ENCODE assay signal across 11 cellular contexts in genomic region chr1:151238467-151238739, GRCh38. TPM values are rescaled to one million over a fixed set of nuclear protein-coding genes. Genes with fewer than 3 reads are reported as not detected.
A peak's percentile ranks its signal among the peaks of the same experiment; 100 is the strongest.
DNase-seq lines count a peak whose midpoint lies in the region; ATAC-seq and TF ChIP-seq lines count a peak whose summit lies in the region.
"Had no signal": no experiment of that assay in that cellular context is flagged by ENCODE, and none has a peak within 500 bp of the region (broad histone marks: within the 10 kb centered on the region; RNA-seq: fewer than 3 reads in every experiment).

No MANE protein-coding gene starts in this region.

- intact Hi-C loops in activated B cell treated with CpG ODN at 0.5 μM for 24 hours (cut with micrococcal nuclease): no loop called here

- H3K36me3 Mint-ChIP-seq in activated B cell treated with CpG ODN at 0.5 μM for 24 hours (ENCODE audit: low read depth): peaks cover 91% of the 10 kb centered on the region
- H3K36me3 Mint-ChIP-seq in stimulated activated naive B cell treated with anti-CD40 and anti-IgM and Interleukin-4, amounts not matched to agents 10 μg/mL and 1 μg/mL and 100 μg/mL, for 72 hours: peaks cover 58 to 63% of the 10 kb centered on the region in 2 donors

- no peak overlapping the region for H3K4me3 ChIP-seq in foreskin fibroblast (ENCODE audit: low read depth in 1 of 2, low read length in 2 of 2)

- CTCF ChIA-PET in activated B cell treated with CpG ODN at 0.5 μM for 24 hours (lab: Charles Lee): interaction anchor here (1.8 kb wide), 1 partner anchor 139 kb away, joined by 4 read pairs; no protein-coding TSS in a partner anchor

- H3K9me3 Mint-ChIP-seq in activated B cell treated with CpG ODN at 0.5 μM for 24 hours: no peaks in the 10 kb centered on the region
- H3K9me3 Mint-ChIP-seq in stimulated activated naive B cell treated with anti-CD40 and anti-IgM and Interleukin-4, amounts not matched to agents 10 μg/mL and 1 μg/mL and 100 μg/mL, for 72 hours: no peaks in the 10 kb centered on the region
- H3K9me3 Mint-ChIP-seq: stimulated activated naive CD8-positive, alpha-beta T cell treated with anti-CD3 and anti-CD28 coated beads, Interleukin-15, amount 100 ng/mL, for 72 hours had no signal

- TF ChIP-seq CTCF in activated B cell treated with CpG ODN at 0.5 μM for 24 hours (IDR thresholded peaks at IDR 0.05) (no peak), foreskin fibroblast (IDR thresholded peaks at IDR 0.05; ENCODE audit: low read depth, low read length) (no peak)

- POLR2A ChIA-PET in activated B cell treated with CpG ODN at 0.5 μM for 24 hours (lab: Charles Lee): no interaction called here

- peak; percentile 30 for DNase-seq in H4 (ENCODE audit: low spot score)
- no peak for DNase-seq in activated B cell treated with CpG ODN at 0.5 μM for 24 hours
- DNase-seq in foreskin fibroblast: peak; percentile 91 to 96
- DNase-seq in stimulated activated naive B cell treated with anti-CD40 and anti-IgM and Interleukin-4, amounts not matched to agents 10 μg/mL and 1 μg/mL and 100 μg/mL, for 72 hours: no peak
- DNase-seq in NCI-H1105 treated with DMSO at 0.1 percent for 48 hours (lab: John Stamatoyannopoulos, UW): no peak
- DNase-seq in activated CD4-positive, alpha-beta T cell treated with anti-CD3 and anti-CD28 coated beads for 1 hour: no peak
- no peak for DNase-seq in cerebellar cortex (ENCODE audit: low spot score)
- DNase-seq: activated gamma-delta T cell; left ventricle myocardium superior; stimulated activated naive CD8-positive, alpha-beta T cell treated with anti-CD3 and anti-CD28 coated beads, Interleukin-15, amount 100 ng/mL, for 72 hours had no signal

- no peaks in the 10 kb centered on the region for H3K27me3 Mint-ChIP-seq in activated B cell treated with CpG ODN at 0.5 μM for 24 hours
- H3K27me3 Mint-ChIP-seq in stimulated activated naive B cell treated with anti-CD40 and anti-IgM and Interleukin-4, amounts not matched to agents 10 μg/mL and 1 μg/mL and 100 μg/mL, for 72 hours: no peaks in the 10 kb centered on the region
- H3K27me3 Mint-ChIP-seq: stimulated activated naive CD8-positive, alpha-beta T cell treated with anti-CD3 and anti-CD28 coated beads, Interleukin-15, amount 100 ng/mL, for 72 hours had no signal

- peaks cover 12% of the 10 kb centered on the region for H3K4me1 Mint-ChIP-seq in activated B cell treated with CpG ODN at 0.5 μM for 24 hours
- H3K4me1 Mint-ChIP-seq in stimulated activated naive B cell treated with anti-CD40 and anti-IgM and Interleukin-4, amounts not matched to agents 10 μg/mL and 1 μg/mL and 100 μg/mL, for 72 hours: peaks cover 16 to 29% of the 10 kb centered on the region in 2 donors
- H3K4me1 Mint-ChIP-seq: stimulated activated naive CD8-positive, alpha-beta T cell treated with anti-CD3 and anti-CD28 coated beads, Interleukin-15, amount 100 ng/mL, for 72 hours had no signal

- H3K27ac Mint-ChIP-seq in activated B cell treated with CpG ODN at 0.5 μM for 24 hours: peak overlapping the region; percentile 59
- peak overlapping the region; percentile 73 for H3K27ac Mint-ChIP-seq in stimulated activated naive B cell treated with anti-CD40 and anti-IgM and Interleukin-4, amounts not matched to agents 10 μg/mL and 1 μg/mL and 100 μg/mL, for 72 hours
- H3K27ac Mint-ChIP-seq: stimulated activated naive CD8-positive, alpha-beta T cell treated with anti-CD3 and anti-CD28 coated beads, Interleukin-15, amount 100 ng/mL, for 72 hours had no signal

- no peak for ATAC-seq in activated B cell treated with CpG ODN at 0.5 μM for 24 hours (ENCODE audit: low read depth)
- peak in 1 of 2 donors; percentile 12 for ATAC-seq in stimulated activated naive B cell treated with anti-CD40 and anti-IgM and Interleukin-4, amounts not matched to agents 10 μg/mL and 1 μg/mL and 100 μg/mL, for 72 hours (replicated peaks)
- ATAC-seq: left ventricle myocardium superior; sciatic nerve; stimulated activated naive CD8-positive, alpha-beta T cell treated with anti-CD3 and anti-CD28 coated beads, Interleukin-15, amount 100 ng/mL, for 72 hours had no signal

- no peak overlapping the region for H3K4me3 Mint-ChIP-seq in activated B cell treated with CpG ODN at 0.5 μM for 24 hours
- no peak overlapping the region for H3K4me3 Mint-ChIP-seq in stimulated activated naive B cell treated with anti-CD40 and anti-IgM and Interleukin-4, amounts not matched to agents 10 μg/mL and 1 μg/mL and 100 μg/mL, for 72 hours
- H3K4me3 Mint-ChIP-seq: stimulated activated naive CD8-positive, alpha-beta T cell treated with anti-CD3 and anti-CD28 coated beads, Interleukin-15, amount 100 ng/mL, for 72 hours had no signal

RNA-seq across cellular contexts. Expression of gene PSMD4, which starts 16.1 kb away (rescaled TPM):
- total RNA-seq in H4 (2014; rRNA removed; shearing (Covaris generic)): 319 TPM in 2 replicates
- total RNA-seq in activated B cell treated with CpG ODN at 0.5 μM for 24 hours: 189 and 201 TPM in 2 replicates

RNA-seq across cellular contexts. Expression of gene PIP5K1A, which starts 40.1 kb away (rescaled TPM):
- total RNA-seq in H4 (2014; rRNA removed; shearing (Covaris generic)): 28.2 and 34.0 TPM in 2 replicates
- total RNA-seq in activated B cell treated with CpG ODN at 0.5 μM for 24 hours: 63.2 and 77.7 TPM in 2 replicates

RNA-seq across cellular contexts. Expression of gene ZNF687, which starts 43.7 kb away (rescaled TPM):
- total RNA-seq in H4 (2014; rRNA removed; shearing (Covaris generic)): 7.4 and 8.7 TPM in 2 replicates
- total RNA-seq in activated B cell treated with CpG ODN at 0.5 μM for 24 hours: 38.8 and 40.3 TPM in 2 replicates

RNA-seq across cellular contexts. Expression of gene VPS72, which starts 48.4 kb away (rescaled TPM):
- 65.2 and 65.8 TPM in 2 replicates for total RNA-seq in H4 (2014; rRNA removed; shearing (Covaris generic))
- total RNA-seq in activated B cell treated with CpG ODN at 0.5 μM for 24 hours: 58.8 and 72.1 TPM in 2 replicates

Comparison
In these comparisons a context has a peak if more than half of its experiments do, and no peak if none do; other contexts are left out.
1. DNase-seq: peak in H4 (single experiment) and foreskin fibroblast (2 of 2); none in activated B cell treated with CpG ODN at 0.5 μM for 24 hours (single experiment), stimulated activated naive B cell treated with anti-CD40 and anti-IgM and Interleukin-4, amounts not matched to agents 10 μg/mL and 1 μg/mL and 100 μg/mL, for 72 hours (single experiment), NCI-H1105 treated with DMSO at 0.1 percent for 48 hours (single experiment), activated CD4-positive, alpha-beta T cell treated with anti-CD3 and anti-CD28 coated beads for 1 hour (single experiment) and cerebellar cortex (single experiment).